ENCODE assay signal across 14 cellular contexts in genomic region chr6:30610065-30610464, GRCh38. TPM values are rescaled to one million over a fixed set of nuclear protein-coding genes. Genes with fewer than 3 reads are reported as not detected.
DNase-seq lines count a peak whose midpoint lies in the region; ATAC-seq, FAIRE-seq and TF ChIP-seq lines count a peak whose summit lies in the region.
"Had no signal": no experiment of that assay in that cellular context is flagged by ENCODE, and none has a peak within 500 bp of the region (broad histone marks: within the 10 kb centered on the region; RNA-seq: fewer than 3 reads in every experiment).

No MANE protein-coding gene starts in this region.

- H3K4me1 Mint-ChIP-seq in activated B cell treated with CpG ODN at 0.5 μM for 24 hours (peaks cover 58% of the 10 kb centered on the region), memory B cell (peaks cover 47% of the 10 kb centered on the region)

- TF ChIP-seq EP300 in HepG2 (IDR thresholded peaks at IDR 0.05; ENCODE audit: low read depth in 2 of 2, low read length in 2 of 2): no peak
- TF ChIP-seq EP300 in HepG2 (CRISPR knock-in tag; IDR thresholded peaks at IDR 0.05; ENCODE audit: borderline replicate concordance): no peak

- peaks cover 22% of the 10 kb centered on the region for H3K4me1 ChIP-seq in HepG2 (ENCODE audit: insufficient read depth, low read length)
- peaks cover 0 to 9% (median 5%) of the 10 kb centered on the region in 4 donors for H3K4me1 ChIP-seq in right lobe of liver
- peaks cover 0 to 21% of the 10 kb centered on the region in 2 donors for H3K4me1 ChIP-seq in uterus

- in situ Hi-C loops in HepG2 (cut with HindIII; ENCODE audit: extremely low pct_ligation_motif_present, low pct_unique_long_range_greater_than_20kb): no loop called here
- in situ Hi-C loops in GM13977 (cut with MboI; ENCODE audit: low pct_unique_long_range_greater_than_20kb, low sequenced_read_pairs, unreplicated experiment): no loop called here

- no peak for TF ChIP-seq RAD21 in HepG2 (CRISPR knock-in tag; IDR thresholded peaks at IDR 0.05)

- no peak for TF ChIP-seq CTCF in HepG2 (CRISPR knock-in tag; IDR thresholded peaks at IDR 0.05)
- TF ChIP-seq CTCF in right lobe of liver (IDR thresholded peaks at IDR 0.05): no peak
- TF ChIP-seq CTCF in activated B cell treated with CpG ODN at 0.5 μM for 24 hours (IDR thresholded peaks at IDR 0.05): no peak
- TF ChIP-seq CTCF in uterus (IDR thresholded peaks at IDR 0.05): no peak
- TF ChIP-seq CTCF in GM13977 (IDR thresholded peaks at IDR 0.05; ENCODE audit: extremely low read depth, insufficient read depth, missing control alignments): no peak

- H3K27me3 ChIP-seq in HepG2 (ENCODE audit: control insufficient read depth in 1 of 2, insufficient read depth in 2 of 2, low read length in 2 of 2) (no peaks in the 10 kb centered on the region), right lobe of liver (no peaks in the 10 kb centered on the region), uterus (no peaks in the 10 kb centered on the region)
- H3K27me3 ChIP-seq: pancreas had no signal

- H3K79me2 ChIP-seq in HepG2 (ENCODE audit: insufficient read depth, low read length): peaks cover 4% of the 10 kb centered on the region

- intact Hi-C loops in HepG2 (cut with micrococcal nuclease; ENCODE audit: unreplicated experiment): no loop called here
- intact Hi-C loops in right lobe of liver (cut with DNase I): no loop called here
- intact Hi-C loops in activated B cell treated with CpG ODN at 0.5 μM for 24 hours (cut with micrococcal nuclease): no loop called here
- intact Hi-C loops in uterus (cut with DNase I; ENCODE audit: low total_unique reads): no loop called here

- ATAC-seq in HepG2: no peak
- ATAC-seq in right lobe of liver: no peak
- no peak for ATAC-seq in activated B cell treated with CpG ODN at 0.5 μM for 24 hours (ENCODE audit: low read depth)
- ATAC-seq in memory B cell (ENCODE audit: low read depth): no peak
- ATAC-seq: pancreas, PC-3 had no signal

- H3K27ac Mint-ChIP-seq in activated B cell treated with CpG ODN at 0.5 μM for 24 hours (peak overlapping the region; percentile 27), memory B cell (peak overlapping the region; percentile 88)

- peaks cover 5% of the 10 kb centered on the region for H4K20me1 ChIP-seq in HepG2 (ENCODE audit: insufficient read depth, low read length)

- H3K4me2 ChIP-seq in HepG2 (ENCODE audit: low read depth, low read length): no peak overlapping the region

- H3K9me3 ChIP-seq in HepG2 (ENCODE audit: low read length): no peaks in the 10 kb centered on the region
- no peaks in the 10 kb centered on the region for H3K9me3 ChIP-seq in right lobe of liver
- H3K9me3 ChIP-seq in uterus: no peaks in the 10 kb centered on the region
- H3K9me3 ChIP-seq: pancreas had no signal

- no peak overlapping the region for H2AFZ ChIP-seq in HepG2 (ENCODE audit: low read length)

- H3K36me3 ChIP-seq in HepG2 (replicated peaks in 1 of 2; ENCODE audit: control insufficient read depth in 1 of 2, insufficient read depth in 2 of 2, low read length in 2 of 2) (peaks cover 23 to 38% of the 10 kb centered on the region in 2 experiments), right lobe of liver (peaks cover 3 to 48% (median 28%) of the 10 kb centered on the region in 4 donors), uterus (no peaks in the 10 kb centered on the region)

- H3K36me3 Mint-ChIP-seq in activated B cell treated with CpG ODN at 0.5 μM for 24 hours (ENCODE audit: low read depth) (peaks cover 70% of the 10 kb centered on the region), memory B cell (peaks cover 29% of the 10 kb centered on the region)

- FAIRE-seq in HepG2 (lab: Jason Lieb, UNC): no peak
- FAIRE-seq: islet of Langerhans, pancreas had no signal

- TF ChIP-seq POLR2A in HepG2 (IDR thresholded peaks at IDR 0.05; ENCODE audit: insufficient read depth in 1 of 2, low read depth in 2 of 2, low read length in 2 of 2): peak in 1 of 2 experiments; percentile 27; a peak in 2 of 4 replicates
- TF ChIP-seq POLR2A in right lobe of liver (IDR thresholded peaks at IDR 0.05): no peak
- TF ChIP-seq POLR2A in uterus (IDR thresholded peaks at IDR 0.05): no peak

- H3K27me3 Mint-ChIP-seq in activated B cell treated with CpG ODN at 0.5 μM for 24 hours: no peaks in the 10 kb centered on the region
- H3K27me3 Mint-ChIP-seq in memory B cell: no peaks in the 10 kb centered on the region

- no peak overlapping the region for H3K27ac ChIP-seq in HepG2 (ENCODE audit: extremely low read length, insufficient read depth, low read length)
- H3K27ac ChIP-seq in right lobe of liver: no peak overlapping the region
- peak overlapping the region; percentile 26 to 98 for H3K27ac ChIP-seq in uterus
- H3K27ac ChIP-seq: pancreas had no signal

- H3K4me3 ChIP-seq in HepG2 (replicated peaks in 1 of 3; ENCODE audit: insufficient read depth in 1 of 3, low read depth in 2 of 3, low read length in 3 of 3) (no peak overlapping the region), right lobe of liver (no peak overlapping the region), uterus (no peak overlapping the region)
- H3K4me3 ChIP-seq: pancreas had no signal

- CTCF ChIA-PET in HepG2 (lab: Yijun Ruan, JAX; ENCODE audit: low intra/inter-chr PET ratio, low total read pairs): no interaction called here
- CTCF ChIA-PET in activated B cell treated with CpG ODN at 0.5 μM for 24 hours (lab: Charles Lee): interaction anchor here (1.0 to 1.5 kb wide), 6 partner anchors 12 to 128 kb away, joined by 3 to 6 read pairs (median 4); no protein-coding TSS in a partner anchor

- no peak overlapping the region for H3K9ac ChIP-seq in HepG2 (ENCODE audit: insufficient read depth, low read depth, low read length)

- 94% methylated on average over 4 of the region's 4 CpGs for WGBS in HepG2 (ENCODE audit: low lambda C conversion rate)
- 63% methylated on average over 3 of the region's 4 CpGs for WGBS in right lobe of liver (ENCODE audit: insufficient coverage, low coverage, low lambda C conversion rate, missing lambda C conversion rate)

- no peaks in the 10 kb centered on the region for H3K9me3 Mint-ChIP-seq in activated B cell treated with CpG ODN at 0.5 μM for 24 hours
- no peaks in the 10 kb centered on the region for H3K9me3 Mint-ChIP-seq in memory B cell

- BruUV-seq in HepG2 (replicated peaks; lab: Mats Ljungman, UMichigan): no TSS peak

- no peak overlapping the region for H3K4me3 Mint-ChIP-seq in activated B cell treated with CpG ODN at 0.5 μM for 24 hours
- no peak overlapping the region for H3K4me3 Mint-ChIP-seq in memory B cell

- POLR2A ChIA-PET in HepG2 (lab: Yijun Ruan, JAX): interaction anchor here (0.8 to 1.5 kb wide), 4 partner anchors 9 to 39 kb away, joined by 3 to 14 read pairs (median 6); partner anchors contain the start of gene ABCF1
- POLR2A ChIA-PET in activated B cell treated with CpG ODN at 0.5 μM for 24 hours (lab: Charles Lee): interaction anchor here (0.6 to 1.3 kb wide), 6 partner anchors 11 to 1241 kb away, joined by 3 to 5 read pairs (median 4); partner anchors contain the start of gene ABCF1

- DNase-seq in HepG2 (ENCODE audit: low spot score) (no peak), right lobe of liver (no peak), activated B cell treated with CpG ODN at 0.5 μM for 24 hours (no peak), memory B cell (ENCODE audit: low spot score in 2 of 2) (no peak), uterus (no peak), NCI-H2196 treated with DMSO at 0.1 percent for 48 hours (lab: John Stamatoyannopoulos, UW; ENCODE audit: unreplicated experiment) (no peak), GM13977 (ENCODE audit: low spot score) (no peak), DMS53 (lab: John Stamatoyannopoulos, UW) (no peak)
- DNase-seq: activated CD4-positive, alpha-beta T cell treated with anti-CD3 and anti-CD28 coated beads for 48 hours; NCI-H187 treated with DMSO at 0.1 percent for 48 hours; NCI-H524 treated with DMSO at 0.1 percent for 48 hours; pancreas; PC-3 had no signal

RNA-seq across cellular contexts. Expression of gene PPP1R10, which starts 7.0 kb away (rescaled TPM):
- 19.5 and 38.4 TPM in 2 replicates for total RNA-seq in HepG2 (2016; rRNA removed; fragmentation: Illumina TruSeq; extraction: Trizol)
- 5.1 and 5.4 TPM in 2 replicates for total RNA-seq in HepG2 (2016; cell fraction: cytosol; rRNA removed; fragmentation: Illumina TruSeq; extraction: Trizol; ENCODE audit: low read depth)
- 13.2 and 42.6 TPM in 2 replicates for total RNA-seq in HepG2 (2016; cell fraction: insoluble cytoplasmic fraction; rRNA removed; fragmentation: Illumina TruSeq; extraction: Trizol)
- 19.2 and 21.3 TPM in 2 replicates for total RNA-seq in HepG2 (2016; cell fraction: membrane; rRNA removed; fragmentation: Illumina TruSeq; extraction: Trizol)
- 91.7 and 92.9 TPM in 2 replicates for total RNA-seq in HepG2 (2016; cell fraction: nucleus; rRNA removed; fragmentation: Illumina TruSeq; extraction: Trizol)
- polyA plus RNA-seq in HepG2 (2011; rRNA removed): 24.2 and 26.3 TPM in 2 replicates
- polyA plus RNA-seq in HepG2 (2011; cell fraction: cytosol; rRNA removed): 7.9 and 8.8 TPM in 2 replicates
- 65.0 and 73.1 TPM in 2 replicates for polyA plus RNA-seq in HepG2 (2011; cell fraction: nucleus; rRNA removed)
- polyA plus RNA-seq in HepG2 (2012): 21.8 and 27.4 TPM in 2 replicates
- 1.3 and 1.7 TPM in 2 replicates for polyA plus RNA-seq in HepG2 (2016; cell fraction: cytosol; fragmentation: Illumina TruSeq; extraction: Trizol; ENCODE audit: low read depth)
- 13.5 and 21.2 TPM in 2 replicates for polyA plus RNA-seq in HepG2 (2016; cell fraction: insoluble cytoplasmic fraction; fragmentation: Illumina TruSeq; extraction: Trizol; ENCODE audit: low read depth)
- polyA plus RNA-seq in HepG2 (2016; cell fraction: membrane; fragmentation: Illumina TruSeq; extraction: Trizol; ENCODE audit: low read depth): 3.0 and 3.3 TPM in 2 replicates
- 51.3 and 58.2 TPM in 2 replicates for polyA plus RNA-seq in HepG2 (2016; cell fraction: nucleus; fragmentation: Illumina TruSeq; extraction: Trizol; ENCODE audit: insufficient read depth, low read depth)
- polyA minus RNA-seq in HepG2 (2011; rRNA and poly(A)+ RNA removed; ENCODE audit: low replicate concordance): 75.0 and 146 TPM in 2 replicates
- polyA minus RNA-seq in HepG2 (2011; cell fraction: cytosol; rRNA and poly(A)+ RNA removed): 20.5 and 21.2 TPM in 2 replicates
- polyA minus RNA-seq in HepG2 (2011; cell fraction: nucleus; rRNA and poly(A)+ RNA removed): 501 and 572 TPM in 2 replicates
- total RNA-seq in right lobe of liver: 10 to 100 TPM; 19.0 to 45.1 (median 32.4) TPM
- 85.6 and 112 TPM in 2 replicates for total RNA-seq in activated B cell treated with CpG ODN at 0.5 μM for 24 hours
- total RNA-seq in uterus: 10 to 100 TPM; 24.1 to 86.0 (median 40.2) TPM

RNA-seq across cellular contexts. Expression of gene MRPS18B, which starts 7.6 kb away (rescaled TPM):
- total RNA-seq in HepG2 (2016; rRNA removed; fragmentation: Illumina TruSeq; extraction: Trizol) (125 and 143 TPM in 2 replicates), right lobe of liver (10 to 100 TPM; 43.3 to 73.9 (median 56.2) TPM), activated B cell treated with CpG ODN at 0.5 μM for 24 hours (57.7 and 61.2 TPM in 2 replicates), uterus (10 to 100 TPM; 15.1 to 45.5 (median 36.7) TPM)
- 32.6 TPM in 2 replicates for total RNA-seq in HepG2 (2016; cell fraction: cytosol; rRNA removed; fragmentation: Illumina TruSeq; extraction: Trizol; ENCODE audit: low read depth)
- 120 and 146 TPM in 2 replicates for total RNA-seq in HepG2 (2016; cell fraction: insoluble cytoplasmic fraction; rRNA removed; fragmentation: Illumina TruSeq; extraction: Trizol)
- total RNA-seq in HepG2 (2016; cell fraction: membrane; rRNA removed; fragmentation: Illumina TruSeq; extraction: Trizol): 53.3 and 56.2 TPM in 2 replicates
- total RNA-seq in HepG2 (2016; cell fraction: nucleus; rRNA removed; fragmentation: Illumina TruSeq; extraction: Trizol): 38.3 and 39.9 TPM in 2 replicates
- 120 and 131 TPM in 2 replicates for polyA plus RNA-seq in HepG2 (2011; rRNA removed)
- polyA plus RNA-seq in HepG2 (2011; cell fraction: cytosol; rRNA removed): 137 and 149 TPM in 2 replicates
- polyA plus RNA-seq in HepG2 (2011; cell fraction: nucleus; rRNA removed): 25.6 and 35.8 TPM in 2 replicates
- 83.8 and 84.0 TPM in 2 replicates for polyA plus RNA-seq in HepG2 (2012)
- 28.1 and 28.2 TPM in 2 replicates for polyA plus RNA-seq in HepG2 (2016; cell fraction: cytosol; fragmentation: Illumina TruSeq; extraction: Trizol; ENCODE audit: low read depth)
- polyA plus RNA-seq in HepG2 (2016; cell fraction: insoluble cytoplasmic fraction; fragmentation: Illumina TruSeq; extraction: Trizol; ENCODE audit: low read depth): 143 and 157 TPM in 2 replicates
- polyA plus RNA-seq in HepG2 (2016; cell fraction: membrane; fragmentation: Illumina TruSeq; extraction: Trizol; ENCODE audit: low read depth): 41.0 and 43.8 TPM in 2 replicates
- polyA plus RNA-seq in HepG2 (2016; cell fraction: nucleus; fragmentation: Illumina TruSeq; extraction: Trizol; ENCODE audit: insufficient read depth, low read depth): 60.4 and 64.4 TPM in 2 replicates
- polyA minus RNA-seq in HepG2 (2011; rRNA and poly(A)+ RNA removed; ENCODE audit: low replicate concordance): 114 and 157 TPM in 2 replicates
- 64.3 and 74.7 TPM in 2 replicates for polyA minus RNA-seq in HepG2 (2011; cell fraction: cytosol; rRNA and poly(A)+ RNA removed)
- 20.7 and 27.8 TPM in 2 replicates for polyA minus RNA-seq in HepG2 (2011; cell fraction: nucleus; rRNA and poly(A)+ RNA removed)

RNA-seq across cellular contexts. Expression of gene ATAT1, which starts 16.6 kb away (rescaled TPM):
- 5.4 and 9.2 TPM in 2 replicates for total RNA-seq in HepG2 (2016; rRNA removed; fragmentation: Illumina TruSeq; extraction: Trizol)
- total RNA-seq in HepG2 (2016; cell fraction: cytosol; rRNA removed; fragmentation: Illumina TruSeq; extraction: Trizol; ENCODE audit: low read depth): 3.2 and 3.8 TPM in 2 replicates
- total RNA-seq in HepG2 (2016; cell fraction: insoluble cytoplasmic fraction; rRNA removed; fragmentation: Illumina TruSeq; extraction: Trizol): 4.1 and 8.8 TPM in 2 replicates
- total RNA-seq in HepG2 (2016; cell fraction: membrane; rRNA removed; fragmentation: Illumina TruSeq; extraction: Trizol): 4.9 and 5.1 TPM in 2 replicates
- 15.0 and 18.1 TPM in 2 replicates for total RNA-seq in HepG2 (2016; cell fraction: nucleus; rRNA removed; fragmentation: Illumina TruSeq; extraction: Trizol)
- polyA plus RNA-seq in HepG2 (2011; rRNA removed): 23.4 and 23.6 TPM in 2 replicates
- polyA plus RNA-seq in HepG2 (2011; cell fraction: cytosol; rRNA removed): 10.8 and 11.0 TPM in 2 replicates
- 109 and 119 TPM in 2 replicates for polyA plus RNA-seq in HepG2 (2011; cell fraction: nucleus; rRNA removed)
- polyA plus RNA-seq in HepG2 (2012): 20.0 and 22.9 TPM in 2 replicates
- 5.4 and 5.6 TPM in 2 replicates for polyA plus RNA-seq in HepG2 (2016; cell fraction: cytosol; fragmentation: Illumina TruSeq; extraction: Trizol; ENCODE audit: low read depth)
- 9.1 and 11.5 TPM in 2 replicates for polyA plus RNA-seq in HepG2 (2016; cell fraction: insoluble cytoplasmic fraction; fragmentation: Illumina TruSeq; extraction: Trizol; ENCODE audit: low read depth)
- polyA plus RNA-seq in HepG2 (2016; cell fraction: membrane; fragmentation: Illumina TruSeq; extraction: Trizol; ENCODE audit: low read depth): 6.3 and 6.4 TPM in 2 replicates
- polyA plus RNA-seq in HepG2 (2016; cell fraction: nucleus; fragmentation: Illumina TruSeq; extraction: Trizol; ENCODE audit: insufficient read depth, low read depth): 79.3 and 83.9 TPM in 2 replicates
- polyA minus RNA-seq in HepG2 (2011; rRNA and poly(A)+ RNA removed; ENCODE audit: low replicate concordance): 1.2 and 8.8 TPM in 2 replicates
- 5.5 and 8.2 TPM in 2 replicates for polyA minus RNA-seq in HepG2 (2011; cell fraction: cytosol; rRNA and poly(A)+ RNA removed)
- polyA minus RNA-seq in HepG2 (2011; cell fraction: nucleus; rRNA and poly(A)+ RNA removed): 26.5 and 34.9 TPM in 2 replicates
- total RNA-seq in right lobe of liver: 1 to 10 TPM; 2.4 to 6.6 (median 4.4) TPM
- total RNA-seq in activated B cell treated with CpG ODN at 0.5 μM for 24 hours: 6.9 and 10.3 TPM in 2 replicates
- total RNA-seq in uterus: 10 to 100 TPM in 2 of 4 donors, 1 to 10 TPM in 1, not detected in 1; 8.5 to 10.2 (median 10.1) TPM

RNA-seq across cellular contexts. Expression of gene C6orf136, which starts 36.9 kb away (rescaled TPM):
- total RNA-seq in HepG2 (2016; rRNA removed; fragmentation: Illumina TruSeq; extraction: Trizol): 9.2 and 12.0 TPM in 2 replicates
- 33.8 and 41.8 TPM in 2 replicates for total RNA-seq in HepG2 (2016; cell fraction: cytosol; rRNA removed; fragmentation: Illumina TruSeq; extraction: Trizol; ENCODE audit: low read depth)
- 8.9 and 10.1 TPM in 2 replicates for total RNA-seq in HepG2 (2016; cell fraction: insoluble cytoplasmic fraction; rRNA removed; fragmentation: Illumina TruSeq; extraction: Trizol)
- total RNA-seq in HepG2 (2016; cell fraction: membrane; rRNA removed; fragmentation: Illumina TruSeq; extraction: Trizol): 12.4 and 18.6 TPM in 2 replicates
- total RNA-seq in HepG2 (2016; cell fraction: nucleus; rRNA removed; fragmentation: Illumina TruSeq; extraction: Trizol): 12.8 and 13.7 TPM in 2 replicates
- 26.2 and 30.1 TPM in 2 replicates for polyA plus RNA-seq in HepG2 (2011; rRNA removed)
- polyA plus RNA-seq in HepG2 (2011; cell fraction: cytosol; rRNA removed): 17.0 and 17.6 TPM in 2 replicates
- 79.6 and 93.9 TPM in 2 replicates for polyA plus RNA-seq in HepG2 (2011; cell fraction: nucleus; rRNA removed)
- 22.0 and 33.4 TPM in 2 replicates for polyA plus RNA-seq in HepG2 (2012)
- 10.0 and 11.2 TPM in 2 replicates for polyA plus RNA-seq in HepG2 (2016; cell fraction: cytosol; fragmentation: Illumina TruSeq; extraction: Trizol; ENCODE audit: low read depth)
- 12.8 and 17.8 TPM in 2 replicates for polyA plus RNA-seq in HepG2 (2016; cell fraction: insoluble cytoplasmic fraction; fragmentation: Illumina TruSeq; extraction: Trizol; ENCODE audit: low read depth)
- polyA plus RNA-seq in HepG2 (2016; cell fraction: membrane; fragmentation: Illumina TruSeq; extraction: Trizol; ENCODE audit: low read depth): 15.4 and 15.6 TPM in 2 replicates
- 42.7 and 49.6 TPM in 2 replicates for polyA plus RNA-seq in HepG2 (2016; cell fraction: nucleus; fragmentation: Illumina TruSeq; extraction: Trizol; ENCODE audit: insufficient read depth, low read depth)
- 24.3 and 32.9 TPM in 2 replicates for polyA minus RNA-seq in HepG2 (2011; rRNA and poly(A)+ RNA removed; ENCODE audit: low replicate concordance)
- polyA minus RNA-seq in HepG2 (2011; cell fraction: cytosol; rRNA and poly(A)+ RNA removed): 13.4 and 18.0 TPM in 2 replicates
- 13.8 and 16.6 TPM in 2 replicates for polyA minus RNA-seq in HepG2 (2011; cell fraction: nucleus; rRNA and poly(A)+ RNA removed)
- total RNA-seq in right lobe of liver: 10 to 100 TPM in 4 of 6 experiments, 1 to 10 TPM in 2; 8.2 to 14.1 (median 11.0) TPM
- total RNA-seq in activated B cell treated with CpG ODN at 0.5 μM for 24 hours: 21.6 and 35.6 TPM in 2 replicates
- 10 to 100 TPM in 1 of 4 donors, 1 to 10 TPM in 3; 5.6 to 22.2 (median 7.7) TPM for total RNA-seq in uterus

RNA-seq across cellular contexts. Expression of gene ABCF1, which starts 38.8 kb away (rescaled TPM):
- total RNA-seq in HepG2 (2016; rRNA removed; fragmentation: Illumina TruSeq; extraction: Trizol) (98.9 and 104 TPM in 2 replicates), right lobe of liver (10 to 100 TPM; 23.3 to 35.2 (median 26.8) TPM), activated B cell treated with CpG ODN at 0.5 μM for 24 hours (93.7 and 94.5 TPM in 2 replicates), uterus (10 to 100 TPM; 17.4 to 48.6 (median 28.9) TPM)
- 8.1 and 8.9 TPM in 2 replicates for total RNA-seq in HepG2 (2016; cell fraction: cytosol; rRNA removed; fragmentation: Illumina TruSeq; extraction: Trizol; ENCODE audit: low read depth)
- total RNA-seq in HepG2 (2016; cell fraction: insoluble cytoplasmic fraction; rRNA removed; fragmentation: Illumina TruSeq; extraction: Trizol): 89.2 and 106 TPM in 2 replicates
- 23.0 and 27.5 TPM in 2 replicates for total RNA-seq in HepG2 (2016; cell fraction: membrane; rRNA removed; fragmentation: Illumina TruSeq; extraction: Trizol)
- total RNA-seq in HepG2 (2016; cell fraction: nucleus; rRNA removed; fragmentation: Illumina TruSeq; extraction: Trizol): 61.2 and 71.0 TPM in 2 replicates
- polyA plus RNA-seq in HepG2 (2011; rRNA removed): 25.4 and 33.7 TPM in 2 replicates
- polyA plus RNA-seq in HepG2 (2011; cell fraction: cytosol; rRNA removed): 35.0 and 35.5 TPM in 2 replicates
- 75.1 and 116 TPM in 2 replicates for polyA plus RNA-seq in HepG2 (2011; cell fraction: nucleus; rRNA removed)
- 50.5 and 61.2 TPM in 2 replicates for polyA plus RNA-seq in HepG2 (2012)
- 5.5 and 7.0 TPM in 2 replicates for polyA plus RNA-seq in HepG2 (2016; cell fraction: cytosol; fragmentation: Illumina TruSeq; extraction: Trizol; ENCODE audit: low read depth)
- polyA plus RNA-seq in HepG2 (2016; cell fraction: insoluble cytoplasmic fraction; fragmentation: Illumina TruSeq; extraction: Trizol; ENCODE audit: low read depth): 87.5 and 108 TPM in 2 replicates
- 13.4 and 16.7 TPM in 2 replicates for polyA plus RNA-seq in HepG2 (2016; cell fraction: membrane; fragmentation: Illumina TruSeq; extraction: Trizol; ENCODE audit: low read depth)
- polyA plus RNA-seq in HepG2 (2016; cell fraction: nucleus; fragmentation: Illumina TruSeq; extraction: Trizol; ENCODE audit: insufficient read depth, low read depth): 107 and 118 TPM in 2 replicates
- 69.0 and 79.0 TPM in 2 replicates for polyA minus RNA-seq in HepG2 (2011; rRNA and poly(A)+ RNA removed; ENCODE audit: low replicate concordance)
- 37.8 and 41.4 TPM in 2 replicates for polyA minus RNA-seq in HepG2 (2011; cell fraction: cytosol; rRNA and poly(A)+ RNA removed)
- 51.5 and 64.8 TPM in 2 replicates for polyA minus RNA-seq in HepG2 (2011; cell fraction: nucleus; rRNA and poly(A)+ RNA removed)

Comparison
In these comparisons a context has a peak if more than half of its experiments do, and no peak if none do; other contexts are left out.
1. H3K27ac ChIP-seq: peak in uterus (2 of 2); none in HepG2 (single experiment) and right lobe of liver (0 of 3).